14 cellular contexts compared by ENCODE assay signal in genomic region chr16:20429499-20429898, GRCh38. TPM values are rescaled to one million over a fixed set of nuclear protein-coding genes. Genes with fewer than 3 reads are reported as not detected.
"Had no signal": no experiment of that assay in that cellular context is flagged by ENCODE, and none has a peak within 500 bp of the region (broad histone marks: within the 10 kb centered on the region; RNA-seq: fewer than 3 reads in every experiment).

No MANE protein-coding gene starts in this region.

RNA-seq across cellular contexts. Expression of gene ACSM2A, which starts 21.8 kb away (rescaled TPM):
- total RNA-seq: stomach, suprapubic skin, temporal lobe, thoracic aorta, tibial nerve, transverse colon, upper lobe of right lung, ureter, urinary bladder, uterus, vagina had no signal

RNA-seq across cellular contexts. Expression of gene PDILT, which starts 25.0 kb away (rescaled TPM):
- total RNA-seq: subcutaneous adipose tissue, suprapubic skin, temporal lobe, thoracic aorta, thyroid gland, tibial nerve, transverse colon, upper lobe of left lung, upper lobe of right lung, ureter, urinary bladder, uterus, vagina had no signal
- polyA plus RNA-seq: urinary bladder had no signal
